Comparison of ENCODE assay signal across 22 cellular contexts in genomic region chr13:83223546-83223945, GRCh38.
DNase-seq lines count a peak whose midpoint lies in the region; ATAC-seq and TF ChIP-seq lines count a peak whose summit lies in the region.
"Had no signal": no experiment of that assay in that cellular context is flagged by ENCODE, and none has a peak within 500 bp of the region (broad histone marks: within the 10 kb centered on the region; RNA-seq: fewer than 3 reads in every experiment).

No MANE protein-coding gene starts in this region.

- TF ChIP-seq EP300 in ovary (IDR thresholded peaks at IDR 0.05): no peak

- H3K27me3 ChIP-seq in GM23338 (ENCODE audit: insufficient read depth) (no peaks in the 10 kb centered on the region), adipocyte (replicated peaks; ENCODE audit: control insufficient read depth, insufficient read depth, low read length) (no peaks in the 10 kb centered on the region), ovary (no peaks in the 10 kb centered on the region)
- H3K27me3 ChIP-seq: BE2C; BLaER1 treated with 17β-estradiol and CSF1 and Interleukin-3, amounts not matched to agents 10 nM and 100 nM had no signal

- H3K27ac Mint-ChIP-seq in GM23338: no peak overlapping the region
- H3K27ac Mint-ChIP-seq: CD14-positive monocyte; CD4-positive, alpha-beta T cell; CD8-positive, alpha-beta memory T cell; H9 had no signal

- no peak overlapping the region for H3K27ac ChIP-seq in GM23338 (ENCODE audit: low read depth)
- H3K27ac ChIP-seq in ovary: no peak overlapping the region
- H3K27ac ChIP-seq: A549; BLaER1 treated with 17β-estradiol and CSF1 and Interleukin-3, amounts not matched to agents 10 nM and 100 nM had no signal

- H3K79me2 ChIP-seq in GM23338 (replicated peaks; ENCODE audit: insufficient read depth): no peaks in the 10 kb centered on the region

- H3K27me3 Mint-ChIP-seq in GM23338 (ENCODE audit: insufficient read depth, low read depth, poor library complexity): no peaks in the 10 kb centered on the region
- H3K27me3 Mint-ChIP-seq: CD4-positive, alpha-beta T cell; CD8-positive, alpha-beta memory T cell had no signal

- H3K4me3 Mint-ChIP-seq in GM23338: no peak overlapping the region
- H3K4me3 Mint-ChIP-seq: CD14-positive monocyte; CD4-positive, alpha-beta T cell; CD8-positive, alpha-beta memory T cell; H9 had no signal

- H3K4me1 Mint-ChIP-seq in GM23338: no peaks in the 10 kb centered on the region
- H3K4me1 Mint-ChIP-seq: CD14-positive monocyte; CD8-positive, alpha-beta memory T cell; H9 had no signal

- no peak for TF ChIP-seq CTCF in GM23338 (conservative IDR thresholded peaks at IDR 0.05; ENCODE audit: low read depth in 2 of 2)
- TF ChIP-seq CTCF in ovary (IDR thresholded peaks at IDR 0.05): no peak

- H3K4me2 ChIP-seq in GM23338: no peak overlapping the region
- H3K4me2 ChIP-seq: A549; BLaER1 treated with 17β-estradiol and CSF1 and Interleukin-3, amounts not matched to agents 10 nM and 100 nM had no signal

- ATAC-seq in GM23338: no peak
- ATAC-seq: A549, HCT116 had no signal

- H3K4me1 ChIP-seq in GM23338 (ENCODE audit: insufficient read depth) (no peaks in the 10 kb centered on the region), adipocyte (ENCODE audit: control insufficient read depth, insufficient read depth, low read length) (peaks cover 36% of the 10 kb centered on the region), ovary (ENCODE audit: insufficient read depth) (no peaks in the 10 kb centered on the region)
- H3K4me1 ChIP-seq: A549; BE2C; BLaER1 treated with 17β-estradiol and CSF1 and Interleukin-3, amounts not matched to agents 10 nM and 100 nM had no signal

- no peaks in the 10 kb centered on the region for H3K36me3 Mint-ChIP-seq in GM23338 (ENCODE audit: low read depth)
- H3K36me3 Mint-ChIP-seq: CD14-positive monocyte; CD8-positive, alpha-beta memory T cell had no signal

- no peak for TF ChIP-seq POLR2A in ovary (IDR thresholded peaks at IDR 0.05)

- no peaks in the 10 kb centered on the region for H3F3A ChIP-seq in GM23338 (replicated peaks; ENCODE audit: low read depth)

- intact Hi-C loops in ovary (cut with DNase I): no loop called here

- peak overlapping the region; percentile 13 for H3K9ac ChIP-seq in adipocyte (ENCODE audit: low read length)
- H3K9ac ChIP-seq: BLaER1 treated with 17β-estradiol and CSF1 and Interleukin-3, amounts not matched to agents 10 nM and 100 nM; GM23248 had no signal

- H3K9me3 Mint-ChIP-seq in GM23338: no peaks in the 10 kb centered on the region
- H3K9me3 Mint-ChIP-seq: CD4-positive, alpha-beta T cell; H9 had no signal

- H3K9me3 ChIP-seq in adipocyte (ENCODE audit: control insufficient read depth, low read length) (no peaks in the 10 kb centered on the region), ovary (no peaks in the 10 kb centered on the region)
- H3K9me3 ChIP-seq: A549; BE2C; BLaER1 treated with 17β-estradiol and CSF1 and Interleukin-3, amounts not matched to agents 10 nM and 100 nM had no signal

- no peaks in the 10 kb centered on the region for H4K20me1 ChIP-seq in GM23338 (replicated peaks; ENCODE audit: insufficient read depth)
- H4K20me1 ChIP-seq: BLaER1 treated with 17β-estradiol and CSF1 and Interleukin-3, amounts not matched to agents 10 nM and 100 nM had no signal

- H2AFZ ChIP-seq in GM23338: 0 out of 2 replicates have a peak overlapping the region, but pooled peaks have one; percentile 21
- H2AFZ ChIP-seq: GM23248 had no signal

- no peaks in the 10 kb centered on the region for H3K9me2 ChIP-seq in GM23338 (ENCODE audit: insufficient read depth)

- no peak for DNase-seq in GM23338 (ENCODE audit: low spot score)
- peak; percentile 25 for DNase-seq in adipocyte (ENCODE audit: low read depth)
- DNase-seq in globus pallidus (ENCODE audit: low spot score): peak; percentile 3
- DNase-seq in putamen (ENCODE audit: low spot score): peak; percentile 1
- DNase-seq in ovary: no peak
- DNase-seq in pons (ENCODE audit: low spot score): no peak
- no peak for DNase-seq in NCI-H526 (lab: John Stamatoyannopoulos, UW)
- DNase-seq: 8988T; ACHN; AML-193; BE2C; CD4-positive, alpha-beta T cell; CD8-positive, alpha-beta memory T cell; DMS 273 treated with DMSO at 0.1 percent for 48 hours; DMS79; GF-D8; GM23248; H9 had no signal

- H3K36me3 ChIP-seq in GM23338 (ENCODE audit: insufficient read depth): no peaks in the 10 kb centered on the region
- no peaks in the 10 kb centered on the region for H3K36me3 ChIP-seq in adipocyte (ENCODE audit: control insufficient read depth, insufficient read depth, low read length, severe bottlenecking)
- no peaks in the 10 kb centered on the region for H3K36me3 ChIP-seq in ovary
- H3K36me3 ChIP-seq: BE2C; BLaER1 treated with 17β-estradiol and CSF1 and Interleukin-3, amounts not matched to agents 10 nM and 100 nM had no signal

- no peak overlapping the region for H3K4me3 ChIP-seq in GM23338
- no peak overlapping the region for H3K4me3 ChIP-seq in adipocyte (ENCODE audit: low read length)
- no peak overlapping the region for H3K4me3 ChIP-seq in ovary
- H3K4me3 ChIP-seq: A549; BLaER1 treated with 17β-estradiol and CSF1 and Interleukin-3, amounts not matched to agents 10 nM and 100 nM; GM23248 had no signal

- WGBS in ovary, 3 donors: 76 to 84% (median 76%) methylated on average over 1 of the region's 1 CpG

TF ChIP-seq in GM23338, 12 proteins besides CTCF, POLR2A, EP300 and RAD21 (continues in another document):
- TF ChIP-seq ZNF114 (CRISPR knock-in tag; IDR thresholded peaks at IDR 0.05): no peak
- no peak for TF ChIP-seq ETS1 (IDR thresholded peaks at IDR 0.05)
- no peak for TF ChIP-seq ZNF462 (CRISPR knock-in tag; IDR thresholded peaks at IDR 0.05)
- TF ChIP-seq ZNF331 (CRISPR knock-in tag; IDR thresholded peaks at IDR 0.05; ENCODE audit: low read depth): no peak

Comparison
In these comparisons a context has a peak if more than half of its experiments do, and no peak if none do; other contexts are left out.
1. DNase-seq: peak in adipocyte (single experiment), globus pallidus (single experiment) and putamen (single experiment); none in GM23338 (single experiment), ovary (0 of 5), pons (single experiment) and NCI-H526 (0 of 2).